8 cellular contexts compared by ENCODE assay signal in genomic region chr19:55486971-55487883, GRCh38. TPM values are rescaled to one million over a fixed set of nuclear protein-coding genes. Genes with fewer than 3 reads are reported as not detected.
DNase-seq lines count a peak whose midpoint lies in the region; ATAC-seq and TF ChIP-seq lines count a peak whose summit lies in the region.

No MANE protein-coding gene starts in this region.

- H3K4me2 ChIP-seq in HCT116 (ENCODE audit: low read length) = no peak overlapping the region; the same call in 1 of the 2 replicates

- CTCF ChIA-PET in HCT116 (lab: Charles Lee) = interaction anchor here (1.4 kb wide), 1 partner anchor 17 kb away, joined by 4 read pairs; no protein-coding TSS in a partner anchor

- 38 to 63% methylated on average over 25 to 26 of the region's 26 CpGs for WGBS in lung, 2 donors

- no peak for TF ChIP-seq RAD21 in HCT116 (IDR thresholded peaks at IDR 0.05; ENCODE audit: low read depth)

- H3K9ac ChIP-seq in HCT116 (ENCODE audit: low read length) = no peak overlapping the region; the same call in 1 of the 2 replicates

- BruUV-seq in HCT116 (replicated peaks; lab: Mats Ljungman, UMichigan) = TSS peak; percentile 61

- H3K36me3 ChIP-seq in HCT116 (ENCODE audit: control insufficient read depth in 1 of 2, insufficient read depth in 2 of 2, low read length in 2 of 2) (no peaks in the 10 kb centered on the region), lung (ENCODE audit: control insufficient read depth in 2 of 2, insufficient read depth in 2 of 2, low read length in 2 of 2) (peaks cover 0 to 15% of the 10 kb centered on the region in 2 donors)

- no peak for TF ChIP-seq POLR2A in HCT116 (IDR thresholded peaks at IDR 0.05; ENCODE audit: borderline replicate concordance, extremely low read depth, insufficient read depth, insufficient read length)

- ATAC-seq in HCT116 (no peak), lung (ENCODE audit: insufficient read depth, low FRiP score) (peak; percentile 32), HG03159 (IDR thresholded peaks at IDR 0.05; ENCODE audit: unreplicated experiment) (no peak), GM21717 (IDR thresholded peaks at IDR 0.05; ENCODE audit: unreplicated experiment) (no peak)

- H3K9me2 ChIP-seq in HCT116 (ENCODE audit: insufficient read depth) = no peaks in the 10 kb centered on the region

- POLR2A ChIA-PET in HCT116 (lab: Charles Lee) = no interaction called here

- no peak overlapping the region for H2AFZ ChIP-seq in HCT116 (ENCODE audit: low read depth, low read length, poor library complexity, severe bottlenecking)

- H3K27me3 ChIP-seq in HCT116 (ENCODE audit: insufficient read depth, low read length) (no peaks in the 10 kb centered on the region), lung (ENCODE audit: control insufficient read depth, insufficient read depth) (no peaks in the 10 kb centered on the region)

- intact Hi-C loops in HCT116 (cut with micrococcal nuclease) = no loop called here

- DNase-seq in HCT116 (ENCODE audit: low read depth, low spot score) = no peak
- DNase-seq in UCSD-AML1 (lab: John Stamatoyannopoulos, UW; ENCODE audit: unreplicated experiment) = peak; percentile 57
- DNase-seq in choroid plexus epithelial cell (ENCODE audit: low read depth) = peak; percentile 96
- DNase-seq in lung (ENCODE audit: low spot score) = no peak
- DNase-seq in stimulated activated CD8-positive, alpha-beta memory T cell treated with anti-CD3 and anti-CD28 coated beads, Interleukin-4, amount 100 ng/mL, for 48 hours = peak; percentile 75
- DNase-seq in RPMI8226 = no peak

- no peaks in the 10 kb centered on the region for H3K9me3 ChIP-seq in HCT116 (ENCODE audit: control insufficient read depth in 1 of 2, insufficient read depth in 1 of 2, low read depth in 1 of 2, low read length in 2 of 2)
- no peaks in the 10 kb centered on the region for H3K9me3 ChIP-seq in lung (ENCODE audit: control insufficient read depth in 2 of 2, insufficient read depth in 1 of 2, low read length in 1 of 2)

- H3K4me3 ChIP-seq in HCT116 (replicated peaks in 1 of 2; ENCODE audit: low read depth in 1 of 2, low read length in 2 of 2) = no peak overlapping the region
- peak overlapping the region; percentile 34 for H3K4me3 ChIP-seq in choroid plexus epithelial cell (ENCODE audit: low read depth, low read length)
- no peak overlapping the region for H3K4me3 ChIP-seq in lung

- no peaks in the 10 kb centered on the region for H4K20me1 ChIP-seq in HCT116 (ENCODE audit: insufficient read depth)

- peaks cover 10 to 34% of the 10 kb centered on the region in 2 experiments; a peak in 3 of 4 replicates for H3K4me1 ChIP-seq in HCT116 (ENCODE audit: control insufficient read depth in 1 of 2, insufficient read depth in 2 of 2, low read length in 2 of 2)
- H3K4me1 ChIP-seq in lung (ENCODE audit: control insufficient read depth in 2 of 2, insufficient read depth in 2 of 2, low read length in 2 of 2) = peaks cover 4 to 9% of the 10 kb centered on the region in 2 donors

- RAD21 ChIA-PET in HCT116 (lab: Charles Lee; ENCODE audit: low non-redundant PET in 1 of 2, low total read pairs in 2 of 2, uncharacterized antibody in 2 of 2, unreplicated experiment in 2 of 2) = no interaction called here

- peaks cover 7% of the 10 kb centered on the region; the same call in 1 of the 2 replicates for H3K79me2 ChIP-seq in HCT116 (ENCODE audit: insufficient read depth, low read length)

- H3K27ac ChIP-seq in HCT116 (ENCODE audit: low read depth, low read length) (peak overlapping the region; percentile 35; the same call in 1 of the 2 replicates), lung (ENCODE audit: low read depth in 1 of 2, low read length in 1 of 2) (peak overlapping the region; percentile 65 to 81)

- TF ChIP-seq CTCF in HCT116 (IDR thresholded peaks at IDR 0.05 in 2 of 3, conservative IDR thresholded peaks at IDR 0.05 in 1 of 3; ENCODE audit: borderline replicate concordance in 1 of 3, insufficient read depth in 1 of 3, low read depth in 2 of 3, low read length in 2 of 3) (no peak), choroid plexus epithelial cell (conservative IDR thresholded peaks at IDR 0.05; ENCODE audit: low read depth, low read length) (no peak), lung (IDR thresholded peaks at IDR 0.05; ENCODE audit: control extremely low read depth, extremely low read depth) (no peak)

TF ChIP-seq in HCT116, 20 proteins besides CTCF, POLR2A, EP300 and RAD21 (continues in another document):
- no peak for TF ChIP-seq EZH2 (IDR thresholded peaks at IDR 0.05)
- TF ChIP-seq CBX3 (IDR thresholded peaks at IDR 0.05; ENCODE audit: low read depth) = no peak
- TF ChIP-seq JUND (IDR thresholded peaks at IDR 0.05) = no peak
- no peak for TF ChIP-seq FOSL1 (IDR thresholded peaks at IDR 0.05; ENCODE audit: low read depth)
- TF ChIP-seq MAX (IDR thresholded peaks at IDR 0.05) = no peak
- TF ChIP-seq SRF (IDR thresholded peaks at IDR 0.05; ENCODE audit: low read depth) = no peak
- TF ChIP-seq TCF7L2 (IDR thresholded peaks at IDR 0.05; ENCODE audit: borderline replicate concordance, extremely low read depth, insufficient read depth, insufficient read length) = no peak
- no peak for TF ChIP-seq SP1 (IDR thresholded peaks at IDR 0.05; ENCODE audit: low read depth)
- no peak for TF ChIP-seq SIN3A (IDR thresholded peaks at IDR 0.05; ENCODE audit: low read depth)
- no peak for TF ChIP-seq ATF3 (IDR thresholded peaks at IDR 0.05)
- no peak for TF ChIP-seq EZH2phosphoT487 (IDR thresholded peaks at IDR 0.05; ENCODE audit: borderline replicate concordance)
- TF ChIP-seq REST (IDR thresholded peaks at IDR 0.05; ENCODE audit: low read depth) = no peak
- no peak for TF ChIP-seq YY1 (IDR thresholded peaks at IDR 0.05; ENCODE audit: extremely low read depth, insufficient replicate concordance, low read depth, low read length)
- no peak for TF ChIP-seq ZNF274 (IDR thresholded peaks at IDR 0.05; ENCODE audit: low read depth, low read length)
- TF ChIP-seq CEBPB (IDR thresholded peaks at IDR 0.05; ENCODE audit: low read depth) = no peak

RNA-seq across cellular contexts. Expression of gene SSC5D, which starts 1.0 kb away (rescaled TPM):
- total RNA-seq in HCT116 (2021; ENCODE audit: unreplicated experiment) (1.5 TPM), lung (1 to 10 TPM; 6.8 to 8.4 TPM)
- 0.59 and 0.77 TPM in 2 replicates for polyA plus RNA-seq in HCT116 (2012)
- polyA plus RNA-seq in lung = 1 to 10 TPM in 1 of 2 donors, under 1 TPM in 1; 0.66 to 2.1 TPM

RNA-seq across cellular contexts. Expression of gene NAT14, which starts 2.2 kb away (rescaled TPM):
- 55.3 TPM for total RNA-seq in HCT116 (2021; ENCODE audit: unreplicated experiment)
- polyA plus RNA-seq in HCT116 (2012) = 39.0 and 45.6 TPM in 2 replicates
- 10 to 100 TPM; 17.7 to 43.9 TPM for total RNA-seq in lung
- 10 to 100 TPM; 22.6 to 46.2 TPM for polyA plus RNA-seq in lung

RNA-seq across cellular contexts. Expression of gene ZNF628, which starts 10.8 kb away (rescaled TPM):
- total RNA-seq in HCT116 (2021; ENCODE audit: unreplicated experiment) (14.9 TPM), lung (10 to 100 TPM in 1 of 2 donors, 1 to 10 TPM in 1; 2.0 to 12.3 TPM)
- polyA plus RNA-seq in HCT116 (2012) = 8.0 and 11.6 TPM in 2 replicates
- 1 to 10 TPM; 7.5 to 8.0 TPM for polyA plus RNA-seq in lung

RNA-seq across cellular contexts. Expression of gene C19orf85, which starts 22.7 kb away (rescaled TPM):
- total RNA-seq in HCT116 (2021; ENCODE audit: unreplicated experiment) (0.34 TPM), lung (not detected)
- 0.04 TPM in 1 of 2 replicates, not detected in the other for polyA plus RNA-seq in HCT116 (2012)
- not detected for polyA plus RNA-seq in lung

RNA-seq across cellular contexts. Expression of gene ISOC2, which starts 25.8 kb away (rescaled TPM):
- total RNA-seq in HCT116 (2021; ENCODE audit: unreplicated experiment) (56.8 TPM), lung (10 to 100 TPM; 34.9 to 63.2 TPM)
- polyA plus RNA-seq in HCT116 (2012) = 53.6 and 62.9 TPM in 2 replicates
- 10 to 100 TPM; 68.6 to 85.0 TPM for polyA plus RNA-seq in lung

Comparison
In these comparisons a context has a peak if more than half of its experiments do, and no peak if none do; other contexts are left out.
1. DNase-seq: peak in UCSD-AML1 (single experiment), choroid plexus epithelial cell (single experiment) and stimulated activated CD8-positive, alpha-beta memory T cell treated with anti-CD3 and anti-CD28 coated beads, Interleukin-4, amount 100 ng/mL, for 48 hours (single experiment); none in HCT116 (single experiment), lung (single experiment) and RPMI8226 (single experiment).